ENCODE assay signal across 8 cellular contexts in genomic region chr12:4538207-4539160, GRCh38. TPM values are rescaled to one million over a fixed set of nuclear protein-coding genes. Genes with fewer than 3 reads are reported as not detected.
DNase-seq lines count a peak whose midpoint lies in the region; FAIRE-seq and TF ChIP-seq lines count a peak whose summit lies in the region.

A gene with protein sequence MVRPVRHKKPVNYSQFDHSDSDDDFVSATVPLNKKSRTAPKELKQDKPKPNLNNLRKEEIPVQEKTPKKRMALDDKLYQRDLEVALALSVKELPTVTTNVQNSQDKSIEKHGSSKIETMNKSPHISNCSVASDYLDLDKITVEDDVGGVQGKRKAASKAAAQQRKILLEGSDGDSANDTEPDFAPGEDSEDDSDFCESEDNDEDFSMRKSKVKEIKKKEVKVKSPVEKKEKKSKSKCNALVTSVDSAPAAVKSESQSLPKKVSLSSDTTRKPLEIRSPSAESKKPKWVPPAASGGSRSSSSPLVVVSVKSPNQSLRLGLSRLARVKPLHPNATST (plus strand): TSS chr12:4538890. CDS start chr12:4538940, 50 bp downstream.

- no peak within 1 kb of the TSS for H2BK12ac ChIP-seq in neuronal stem cell (ENCODE audit: low read length)

- no peak for TF ChIP-seq CTCF in HFF-Myc (IDR thresholded peaks at IDR 0.05; ENCODE audit: low read depth, low read length, missing control alignments)

- no peak within 1 kb of the TSS for H2BK120ac ChIP-seq in neuronal stem cell (ENCODE audit: low read depth, low read length)

- H3K23ac ChIP-seq in neuronal stem cell (ENCODE audit: low read depth, low read length, poor library complexity) = no peak within 1 kb of the TSS

- peak within 1 kb of the TSS; percentile 99 for H3K4me3 ChIP-seq in HFF-Myc (replicated peaks; ENCODE audit: low read depth, low read length)
- peak within 1 kb of the TSS; percentile 74 to 91 for H3K4me3 ChIP-seq in neuronal stem cell (ENCODE audit: low read length in 2 of 2)

- H3K9ac ChIP-seq in neuronal stem cell (ENCODE audit: low read depth, low read length, poor library complexity) = peak within 1 kb of the TSS; percentile 88

- H3K36me3 ChIP-seq in neuronal stem cell (replicated peaks in 1 of 2; ENCODE audit: control insufficient read depth in 2 of 2, insufficient read depth in 2 of 2, low read length in 2 of 2) = peaks cover 0 to 51% of the 10 kb centered on the region in 2 donors

- intact Hi-C loops in activated naive CD4-positive, alpha-beta T cell treated with anti-CD3 and anti-CD28 coated beads for 36 hours (cut with micrococcal nuclease) = loop anchor here (1.0 kb wide), 5 partner anchors 32 to 665 kb away; partner anchors contain the start of genes AKAP3, NDUFA9, PARP11 and TIGAR

- peaks cover 4 to 17% of the 10 kb centered on the region in 2 donors for H3K4me1 ChIP-seq in neuronal stem cell (ENCODE audit: control insufficient read depth in 2 of 2, insufficient read depth in 1 of 2, low read depth in 1 of 2, low read length in 2 of 2)

- H3K4me2 ChIP-seq in neuronal stem cell (ENCODE audit: insufficient read depth, low read length, poor library complexity, severe bottlenecking) = peak within 1 kb of the TSS; percentile 72

- no peak within 1 kb of the TSS for H3K18ac ChIP-seq in neuronal stem cell (ENCODE audit: low read length)

- H3K9me3 Mint-ChIP-seq in activated naive CD4-positive, alpha-beta T cell treated with anti-CD3 and anti-CD28 coated beads for 36 hours = no peaks in the 10 kb centered on the region

- H3K9me3 ChIP-seq in neuronal stem cell (replicated peaks in 1 of 2; ENCODE audit: control insufficient read depth in 2 of 2, insufficient read depth in 1 of 2, low read depth in 1 of 2, low read length in 2 of 2) = no peaks in the 10 kb centered on the region

- no peak within 1 kb of the TSS for H3K4ac ChIP-seq in neuronal stem cell (ENCODE audit: low read length)

- peak within 1 kb of the TSS; percentile 93 for H2AFZ ChIP-seq in neuronal stem cell (ENCODE audit: low read length)

- peaks cover 13% of the 10 kb centered on the region for H3K36me3 Mint-ChIP-seq in activated naive CD4-positive, alpha-beta T cell treated with anti-CD3 and anti-CD28 coated beads for 36 hours (ENCODE audit: low read depth)

- peaks cover 2% of the 10 kb centered on the region for H3K79me1 ChIP-seq in neuronal stem cell (ENCODE audit: low read depth, low read length)

- no peak within 1 kb of the TSS for H2BK5ac ChIP-seq in neuronal stem cell (ENCODE audit: low read length)

- H3K27ac ChIP-seq in neuronal stem cell (replicated peaks; ENCODE audit: low read length) (peak within 1 kb of the TSS; percentile 22), substantia nigra (ENCODE audit: low read depth, low read length, poor library complexity, severe bottlenecking) (peak within 1 kb of the TSS; percentile 64)

- H4K8ac ChIP-seq in neuronal stem cell (ENCODE audit: low read depth, low read length) = no peak within 1 kb of the TSS

- WGBS in neuronal stem cell (ENCODE audit: extremely low coverage in 2 of 2, insufficient read length in 2 of 2, insufficient replicate concordance in 1 of 2), 2 donors = no CpG with 5 or more reads among the region's 49 CpGs

- peak; percentile 90 for FAIRE-seq in frontal cortex (lab: Jason Lieb, UNC)

- no peak within 1 kb of the TSS for H3K14ac ChIP-seq in neuronal stem cell (ENCODE audit: low read length)

- peak within 1 kb of the TSS; percentile 97 for H3K4me3 Mint-ChIP-seq in activated naive CD4-positive, alpha-beta T cell treated with anti-CD3 and anti-CD28 coated beads for 36 hours

- CTCF ChIA-PET in activated naive CD4-positive, alpha-beta T cell treated with anti-CD3 and anti-CD28 coated beads for 36 hours (lab: Charles Lee) = interaction anchor here (0.6 kb wide), 1 partner anchor 185 kb away, joined by 8 read pairs; no protein-coding TSS in a partner anchor

- no peaks in the 10 kb centered on the region for H3K27me3 Mint-ChIP-seq in activated naive CD4-positive, alpha-beta T cell treated with anti-CD3 and anti-CD28 coated beads for 36 hours (ENCODE audit: low read depth)

- peaks cover 25% of the 10 kb centered on the region for H3K4me1 Mint-ChIP-seq in activated naive CD4-positive, alpha-beta T cell treated with anti-CD3 and anti-CD28 coated beads for 36 hours (ENCODE audit: low read depth)

- no peaks in the 10 kb centered on the region for H3K27me3 ChIP-seq in neuronal stem cell (ENCODE audit: control insufficient read depth in 3 of 3, insufficient read depth in 3 of 3, low read depth in 1 of 3, low read length in 3 of 3)

- no peak within 1 kb of the TSS for H2BK15ac ChIP-seq in neuronal stem cell (ENCODE audit: low read length)

- H4K91ac ChIP-seq in neuronal stem cell (ENCODE audit: low read depth, low read length, poor library complexity) = no peak within 1 kb of the TSS

- DNase-seq in GF-D8 (lab: John Stamatoyannopoulos, UW) (peak; percentile 90), HFF-Myc (ENCODE audit: extremely low read depth, low read depth) (peak; percentile 93), NAMALWA (ENCODE audit: low spot score) (peak; percentile 98), SK-N-DZ (ENCODE audit: low spot score) (peak; percentile 99), frontal cortex (ENCODE audit: low spot score in 2 of 2) (peak; percentile 69 to 79), neuronal stem cell (ENCODE audit: low spot score) (peak; percentile 98), substantia nigra (lab: John Stamatoyannopoulos, UW) (peak; percentile 64 to 95 (median 90))
- DNase-seq in activated naive CD4-positive, alpha-beta T cell treated with anti-CD3 and anti-CD28 coated beads for 36 hours = peak; percentile 97

- peak within 1 kb of the TSS; percentile 98 for H3K27ac Mint-ChIP-seq in activated naive CD4-positive, alpha-beta T cell treated with anti-CD3 and anti-CD28 coated beads for 36 hours

- no peak within 1 kb of the TSS for H2AK5ac ChIP-seq in neuronal stem cell (ENCODE audit: low read depth, low read length)

RNA-seq across cellular contexts. Expression of the gene that starts here (rescaled TPM):
- 144 and 145 TPM in 2 replicates for polyA plus RNA-seq in SK-N-DZ (2014; cell fraction: cytosol; rRNA removed)
- 268 and 303 TPM in 2 replicates for polyA plus RNA-seq in SK-N-DZ (2014; cell fraction: nucleus; rRNA removed)
- 10 to 100 TPM; 69.5 to 76.5 TPM for total RNA-seq in activated naive CD4-positive, alpha-beta T cell treated with anti-CD3 and anti-CD28 coated beads for 36 hours
- total RNA-seq in frontal cortex = 3.7 TPM
- 76.0 TPM for polyA plus RNA-seq in neuronal stem cell (2013, experiment 1 of 2)
- polyA plus RNA-seq in neuronal stem cell (2013, experiment 2 of 2) = 75.1 TPM

Comparison
In these comparisons a context has a peak if more than half of its experiments do, and no peak if none do; other contexts are left out.
1. Peak in every context shown above with its lines: DNase-seq, H3K4me3 ChIP-seq and H3K27ac ChIP-seq.
2. RNA of the gene that starts here (total RNA-seq): 69.5 to 76.5 TPM in activated naive CD4-positive, alpha-beta T cell treated with anti-CD3 and anti-CD28 coated beads for 36 hours; 3.7 TPM in frontal cortex (single experiment); every median in the first group is over 10 times any median in the second.